1 cellular context compared by ENCODE assay signal in the genomic region with DNA sequence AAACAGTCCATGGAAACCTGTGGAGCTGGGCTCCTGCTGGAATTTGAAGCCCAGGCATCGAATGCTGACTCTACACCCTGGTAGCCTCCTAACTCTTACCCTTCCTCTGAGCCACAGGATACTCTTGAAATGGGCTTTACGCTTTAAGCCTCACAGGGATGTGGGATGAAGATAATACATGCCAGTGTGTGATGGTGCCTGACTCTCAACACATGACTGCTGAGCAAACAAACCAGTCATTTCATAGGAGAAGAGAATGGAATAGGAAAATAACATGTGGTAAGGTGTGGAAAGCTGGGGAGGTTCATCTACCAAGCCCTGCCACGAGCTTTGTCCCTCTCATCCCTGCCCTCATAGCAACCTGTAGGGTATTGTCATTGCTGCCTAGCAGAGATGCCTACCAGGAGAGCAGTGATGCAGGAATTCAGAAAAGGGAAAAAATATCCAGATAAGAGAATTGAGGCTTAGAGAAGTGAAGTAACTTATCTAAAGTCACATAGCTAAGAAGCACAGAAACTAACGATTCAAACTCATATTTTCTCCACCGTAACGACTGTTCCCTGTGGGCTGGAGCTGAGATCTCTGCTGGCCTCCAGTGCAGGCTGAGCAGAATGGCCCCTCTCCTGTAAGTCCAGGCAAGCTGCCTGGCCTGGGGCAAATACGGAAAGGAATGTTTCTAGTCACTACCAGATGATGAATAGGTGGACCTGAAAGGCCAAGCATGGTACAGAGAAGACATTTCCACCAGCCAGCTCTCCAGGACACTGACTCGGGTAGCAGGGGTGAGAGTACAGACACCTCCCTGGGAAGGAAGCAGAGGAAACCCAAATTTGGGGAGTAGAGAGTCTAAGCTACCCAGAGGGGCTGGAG.
TF ChIP-seq lines count a peak whose summit lies in the region.

No MANE protein-coding gene starts in this region.

TF ChIP-seq in H1, 55 proteins besides CTCF, POLR2A, EP300 and RAD21:
- TF ChIP-seq, protein P1, sequence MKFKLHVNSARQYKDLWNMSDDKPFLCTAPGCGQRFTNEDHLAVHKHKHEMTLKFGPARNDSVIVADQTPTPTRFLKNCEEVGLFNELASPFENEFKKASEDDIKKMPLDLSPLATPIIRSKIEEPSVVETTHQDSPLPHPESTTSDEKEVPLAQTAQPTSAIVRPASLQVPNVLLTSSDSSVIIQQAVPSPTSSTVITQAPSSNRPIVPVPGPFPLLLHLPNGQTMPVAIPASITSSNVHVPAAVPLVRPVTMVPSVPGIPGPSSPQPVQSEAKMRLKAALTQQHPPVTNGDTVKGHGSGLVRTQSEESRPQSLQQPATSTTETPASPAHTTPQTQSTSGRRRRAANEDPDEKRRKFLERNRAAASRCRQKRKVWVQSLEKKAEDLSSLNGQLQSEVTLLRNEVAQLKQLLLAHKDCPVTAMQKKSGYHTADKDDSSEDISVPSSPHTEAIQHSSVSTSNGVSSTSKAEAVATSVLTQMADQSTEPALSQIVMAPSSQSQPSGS (IDR thresholded peaks at IDR 0.05; ENCODE audit: low read length), result no peak
- TF ChIP-seq PHF8 (conservative IDR thresholded peaks at IDR 0.05; ENCODE audit: low read depth, low read length) (no peak), POU5F1 (IDR thresholded peaks at IDR 0.05; ENCODE audit: low read depth, low read length) (no peak), RBBP5 (IDR thresholded peaks at IDR 0.05; ENCODE audit: borderline replicate concordance, low read depth, low read length) (no peak), CTBP2 (IDR thresholded peaks at IDR 0.05; ENCODE audit: borderline replicate concordance, insufficient read depth, insufficient read length, low read length) (no peak), ASH2L (IDR thresholded peaks at IDR 0.05; ENCODE audit: low read length) (no peak), KDM5A (IDR thresholded peaks at IDR 0.05; ENCODE audit: low read length) (no peak), TAF7 (optimal IDR thresholded peaks at IDR 0.05; ENCODE audit: borderline replicate concordance, low read depth, low read length) (no peak), SIRT6 (IDR thresholded peaks at IDR 0.05; ENCODE audit: low read length) (no peak), HDAC2 (IDR thresholded peaks at IDR 0.05; ENCODE audit: borderline replicate concordance in 1 of 2, low read depth in 2 of 2, low read length in 2 of 2) (no peak), FOSL1 (IDR thresholded peaks at IDR 0.05; ENCODE audit: insufficient read depth, low read depth, low read length) (no peak), CREB1 (IDR thresholded peaks at IDR 0.05) (no peak), BCL11A (IDR thresholded peaks at IDR 0.05; ENCODE audit: low read depth in 2 of 2, low read length in 2 of 2) (no peak), RNF2 (IDR thresholded peaks at IDR 0.05; ENCODE audit: borderline replicate concordance, low read depth, low read length, missing control alignments, poor library complexity, severe bottlenecking) (no peak), SRF (IDR thresholded peaks at IDR 0.05; ENCODE audit: low read depth, low read length) (no peak), CBX8 (IDR thresholded peaks at IDR 0.05; ENCODE audit: borderline replicate concordance, low read depth, low read length) (no peak), SP4 (IDR thresholded peaks at IDR 0.05; ENCODE audit: low read length) (no peak), ZNF274 (IDR thresholded peaks at IDR 0.05; ENCODE audit: borderline replicate concordance, extremely low read depth, low read length) (no peak), CBX5 (IDR thresholded peaks at IDR 0.05; ENCODE audit: low read depth, low read length) (no peak)
- TF ChIP-seq, protein P2, sequence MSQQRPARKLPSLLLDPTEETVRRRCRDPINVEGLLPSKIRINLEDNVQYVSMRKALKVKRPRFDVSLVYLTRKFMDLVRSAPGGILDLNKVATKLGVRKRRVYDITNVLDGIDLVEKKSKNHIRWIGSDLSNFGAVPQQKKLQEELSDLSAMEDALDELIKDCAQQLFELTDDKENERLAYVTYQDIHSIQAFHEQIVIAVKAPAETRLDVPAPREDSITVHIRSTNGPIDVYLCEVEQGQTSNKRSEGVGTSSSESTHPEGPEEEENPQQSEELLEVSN (IDR thresholded peaks at IDR 0.05), result no peak
